Comparison of ENCODE assay signal across 9 cellular contexts in the genomic region with DNA sequence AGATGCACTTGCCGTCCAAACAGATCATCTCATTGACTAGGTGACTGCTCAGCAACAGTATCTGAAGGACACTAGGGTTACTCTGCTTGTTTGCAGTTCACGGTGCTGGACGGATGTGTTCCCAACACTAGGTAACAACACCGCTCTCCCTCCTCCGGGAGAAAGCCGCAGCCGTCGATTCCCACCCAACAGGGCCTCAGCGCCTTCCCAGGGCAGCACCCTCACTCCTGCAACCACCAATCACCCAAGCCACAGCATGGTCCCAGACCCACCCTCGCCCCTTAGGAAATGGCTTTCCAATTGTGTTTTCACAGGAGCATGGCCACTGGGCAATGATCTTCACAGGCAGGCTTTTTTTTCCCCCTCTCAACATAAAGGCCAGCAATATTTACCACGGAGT. TPM values are rescaled to one million over a fixed set of nuclear protein-coding genes. Genes with fewer than 3 reads are reported as not detected.
DNase-seq lines count a peak whose midpoint lies in the region; ATAC-seq and TF ChIP-seq lines count a peak whose summit lies in the region.
"Had no signal": no experiment of that assay in that cellular context is flagged by ENCODE, and none has a peak within 500 bp of the region (broad histone marks: within the 10 kb centered on the region; RNA-seq: fewer than 3 reads in every experiment).

No MANE protein-coding gene starts in this region.

- CTCF ChIA-PET in activated naive CD4-positive, alpha-beta T cell treated with anti-CD3 and anti-CD28 coated beads, Interleukin-2, amount 10 ng/mL, durations not matched to agents 7 days and 5 days (lab: Charles Lee), result interaction anchor here (1.1 to 6.2 kb wide), 3 partner anchors 8 to 18 kb away, joined by 3 to 33 read pairs (median 6); no protein-coding TSS in a partner anchor

- H3K27me3 Mint-ChIP-seq in activated naive CD4-positive, alpha-beta T cell treated with anti-CD3 and anti-CD28 coated beads, Interleukin-2, amount 10 ng/mL, durations not matched to agents 7 days and 5 days, result peaks cover 14% of the 10 kb centered on the region

- no peak for ATAC-seq in lower lobe of right lung
- no peak for ATAC-seq in esophagus mucosa

- H3K36me3 ChIP-seq in adipocyte (ENCODE audit: control insufficient read depth, insufficient read depth, low read length, severe bottlenecking) (no peaks in the 10 kb centered on the region), lower lobe of right lung (no peaks in the 10 kb centered on the region), thymus (ENCODE audit: control insufficient read depth, insufficient read depth) (no peaks in the 10 kb centered on the region)
- H3K36me3 ChIP-seq: Peyer's patch had no signal

- 92% methylated on average over 11 of the region's 11 CpGs for WGBS in thymus

- H3K36me3 Mint-ChIP-seq in activated naive CD4-positive, alpha-beta T cell treated with anti-CD3 and anti-CD28 coated beads, Interleukin-2, amount 10 ng/mL, durations not matched to agents 7 days and 5 days, result peaks cover 2% of the 10 kb centered on the region

- H3K9me3 Mint-ChIP-seq in activated naive CD4-positive, alpha-beta T cell treated with anti-CD3 and anti-CD28 coated beads, Interleukin-2, amount 10 ng/mL, durations not matched to agents 7 days and 5 days, result peaks cover 9% of the 10 kb centered on the region

- no peak for TF ChIP-seq CTCF in lower lobe of right lung (IDR thresholded peaks at IDR 0.05)

- peaks cover 17% of the 10 kb centered on the region for H3K4me1 ChIP-seq in adipocyte (ENCODE audit: control insufficient read depth, insufficient read depth, low read length)
- peaks cover 50% of the 10 kb centered on the region for H3K4me1 ChIP-seq in lower lobe of right lung
- peaks cover 10% of the 10 kb centered on the region for H3K4me1 ChIP-seq in thymus (ENCODE audit: control insufficient read depth, insufficient read depth, low read length)

- H3K9me3 ChIP-seq in adipocyte (ENCODE audit: control insufficient read depth, low read length), result peaks cover 11% of the 10 kb centered on the region
- no peaks in the 10 kb centered on the region for H3K9me3 ChIP-seq in lower lobe of right lung
- peaks cover 1% of the 10 kb centered on the region for H3K9me3 ChIP-seq in thymus (ENCODE audit: control insufficient read depth)
- H3K9me3 ChIP-seq: Peyer's patch had no signal

- intact Hi-C loops in lower lobe of right lung (cut with DNase I), result no loop called here

- no peak overlapping the region for H3K27ac Mint-ChIP-seq in activated naive CD4-positive, alpha-beta T cell treated with anti-CD3 and anti-CD28 coated beads, Interleukin-2, amount 10 ng/mL, durations not matched to agents 7 days and 5 days

- no peak overlapping the region for H3K9ac ChIP-seq in adipocyte (ENCODE audit: low read length)

- peak overlapping the region; percentile 81 for H3K27ac ChIP-seq in lower lobe of right lung
- peak overlapping the region; percentile 21 for H3K27ac ChIP-seq in thymus (ENCODE audit: low read depth)

- H3K27me3 ChIP-seq in adipocyte (replicated peaks; ENCODE audit: control insufficient read depth, insufficient read depth, low read length) (peaks cover 42% of the 10 kb centered on the region), lower lobe of right lung (ENCODE audit: low read depth) (no peaks in the 10 kb centered on the region), thymus (ENCODE audit: control insufficient read depth, insufficient read depth) (no peaks in the 10 kb centered on the region)
- H3K27me3 ChIP-seq: Peyer's patch had no signal

- DNase-seq in activated naive CD4-positive, alpha-beta T cell treated with anti-CD3 and anti-CD28 coated beads, Interleukin-2, amount 10 ng/mL, durations not matched to agents 7 days and 5 days, result no peak
- DNase-seq in activated naive CD4-positive, alpha-beta T cell treated with Interleukin-2 at 50 U/mL for 16 hours, result no peak
- DNase-seq in adipocyte (ENCODE audit: low read depth) (no peak), lower lobe of right lung (no peak), activated gamma-delta T cell (lab: John Stamatoyannopoulos, UW) (no peak)
- no peak for DNase-seq in stimulated activated CD4-positive, alpha-beta T cell treated with anti-CD3 and anti-CD28 coated beads, Interleukin-4, amount 100 ng/mL, for 1 hour
- DNase-seq: Peyer's patch had no signal

- peak overlapping the region; percentile 59 for H3K4me3 Mint-ChIP-seq in activated naive CD4-positive, alpha-beta T cell treated with anti-CD3 and anti-CD28 coated beads, Interleukin-2, amount 10 ng/mL, durations not matched to agents 7 days and 5 days

- H3K4me1 Mint-ChIP-seq in activated naive CD4-positive, alpha-beta T cell treated with anti-CD3 and anti-CD28 coated beads, Interleukin-2, amount 10 ng/mL, durations not matched to agents 7 days and 5 days, result peaks cover 13% of the 10 kb centered on the region

- H3K4me3 ChIP-seq in adipocyte (ENCODE audit: low read length) (peak overlapping the region; percentile 72), lower lobe of right lung (peak overlapping the region; percentile 69), thymus (ENCODE audit: low read length) (no peak overlapping the region)

RNA-seq across cellular contexts. Expression of a gene that starts 0.8 kb away (rescaled TPM):
- 26.6 TPM for total RNA-seq in lower lobe of right lung
- polyA plus RNA-seq in thymus, result 3.4 TPM
- total RNA-seq in esophagus mucosa, result 11.1 TPM
